9 cellular contexts compared by ENCODE assay signal in genomic region chr10:62554632-62555199, GRCh38.
DNase-seq lines count a peak whose midpoint lies in the region; ATAC-seq and TF ChIP-seq lines count a peak whose summit lies in the region.
"Had no signal": no experiment of that assay in that cellular context is flagged by ENCODE, and none has a peak within 500 bp of the region (broad histone marks: within the 10 kb centered on the region; RNA-seq: fewer than 3 reads in every experiment).

No MANE protein-coding gene starts in this region.

- TF ChIP-seq CTCF in SU-DHL-6 (IDR thresholded peaks at IDR 0.05; ENCODE audit: insufficient read depth, low read length, poor library complexity, severe bottlenecking): peak; percentile 38

- H3K4me2 ChIP-seq in SU-DHL-6 (ENCODE audit: low read depth, low read length, poor library complexity, severe bottlenecking): no peak overlapping the region

- no peak overlapping the region for H3K9ac ChIP-seq in SU-DHL-6 (ENCODE audit: low read length)

- no peaks in the 10 kb centered on the region for H3K36me3 ChIP-seq in SU-DHL-6 (ENCODE audit: low read length)
- H3K36me3 ChIP-seq: neutrophil had no signal

- no peaks in the 10 kb centered on the region for H3K79me2 ChIP-seq in SU-DHL-6 (ENCODE audit: insufficient read depth, low read length)

- H3K9me2 ChIP-seq in SU-DHL-6 (replicated peaks; ENCODE audit: insufficient read depth, low read length): no peaks in the 10 kb centered on the region

- peak; percentile 48 for ATAC-seq in sciatic nerve

- H3K4me3 ChIP-seq in Jurkat, Clone E6-1 (ENCODE audit: low read length): no peak overlapping the region
- H3K4me3 ChIP-seq in SU-DHL-6 (ENCODE audit: insufficient read depth, low read length, poor library complexity, severe bottlenecking): no peak overlapping the region

- no peaks in the 10 kb centered on the region for H3F3A ChIP-seq in SU-DHL-6 (ENCODE audit: insufficient read depth)

- no peak overlapping the region for H3K27ac ChIP-seq in SU-DHL-6 (ENCODE audit: low read depth, low read length)
- H3K27ac ChIP-seq: neutrophil had no signal

- no peaks in the 10 kb centered on the region for H4K20me1 ChIP-seq in SU-DHL-6 (ENCODE audit: low read depth, low read length)

- no peaks in the 10 kb centered on the region for H3K27me3 ChIP-seq in SU-DHL-6 (ENCODE audit: low read length)

- no peak overlapping the region for H2AFZ ChIP-seq in SU-DHL-6 (ENCODE audit: low read depth, low read length, severe bottlenecking)

- intact Hi-C loops in sciatic nerve (cut with DNase I): no loop called here

- DNase-seq in DMS153 (lab: John Stamatoyannopoulos, UW) (peak; percentile 1), GM19238 (ENCODE audit: insufficient read length, low spot score) (peak; percentile 10), globus pallidus (ENCODE audit: low spot score) (peak; percentile 54), sciatic nerve (ENCODE audit: low spot score) (no peak), SKM-1 (lab: John Stamatoyannopoulos, UW; ENCODE audit: unreplicated experiment) (no peak), NCI-H2029 treated with DMSO at 0.1 percent for 48 hours (lab: John Stamatoyannopoulos, UW) (no peak)
- peak; percentile 44 for DNase-seq in Jurkat, Clone E6-1 (ENCODE audit: low read depth, low spot score)

- no peaks in the 10 kb centered on the region for H3K9me3 ChIP-seq in SU-DHL-6 (ENCODE audit: insufficient read depth, low read length)
- H3K9me3 ChIP-seq: neutrophil had no signal

Comparison
In these comparisons a context has a peak if more than half of its experiments do, and no peak if none do; other contexts are left out.
1. DNase-seq: peak in DMS153 (single experiment), GM19238 (single experiment), Jurkat, Clone E6-1 (single experiment) and globus pallidus (single experiment); none in sciatic nerve (single experiment), SKM-1 (single experiment) and NCI-H2029 treated with DMSO at 0.1 percent for 48 hours (single experiment).